In genomic region chr5:169798906-169799660, GRCh38 we compare ENCODE assay signal across 26 cellular contexts.
"Had no signal": no experiment of that assay in that cellular context is flagged by ENCODE, and none has a peak within 500 bp of the region (broad histone marks: within the 10 kb centered on the region; RNA-seq: fewer than 3 reads in every experiment).

No MANE protein-coding gene starts in this region.

- H3K36me3 Mint-ChIP-seq: neural progenitor cell, type B pancreatic cell had no signal

- H3K4me3 Mint-ChIP-seq: activated naive CD8-positive, alpha-beta T cell treated with anti-CD3 and anti-CD28 coated beads, Interleukin-2, amount 10 ng/mL, durations not matched to agents 7 days and 5 days; activated T-cell treated with anti-CD3 and anti-CD28 coated beads, Interleukin-2, amount 50 U/mL, for 72 hours; effector memory CD8-positive, alpha-beta T cell; naive thymus-derived CD4-positive, alpha-beta T cell; neural progenitor cell; type B pancreatic cell had no signal

- H3K9ac ChIP-seq: neural progenitor cell had no signal

- H3K4me3 ChIP-seq: heart right ventricle, neural progenitor cell, right atrium auricular region, thoracic aorta, vagina had no signal

- ATAC-seq: activated T-cell treated with anti-CD3 and anti-CD28 coated beads, Interleukin-2, amount 50 U/mL, for 72 hours; effector memory CD8-positive, alpha-beta T cell; esophagus mucosa; heart right ventricle; left colon; naive thymus-derived CD4-positive, alpha-beta T cell; stimulated activated naive CD8-positive, alpha-beta T cell treated with anti-CD3 and anti-CD28 coated beads, Interleukin-15, Interleukin-2, amounts not matched to agents 100 U/mL and 50 U/mL, for 24 hours had no signal

- H3K9me3 ChIP-seq: heart right ventricle, right atrium auricular region, thoracic aorta, vagina had no signal

- H3K27me3 Mint-ChIP-seq: activated naive CD8-positive, alpha-beta T cell treated with anti-CD3 and anti-CD28 coated beads, Interleukin-2, amount 10 ng/mL, durations not matched to agents 7 days and 5 days; effector memory CD8-positive, alpha-beta T cell; naive thymus-derived CD4-positive, alpha-beta T cell had no signal

- H3K4me1 ChIP-seq: neural progenitor cell, right atrium auricular region, vagina had no signal

- DNase-seq: activated CD4-positive, alpha-beta T cell treated with anti-CD3 and anti-CD28 coated beads for 4 hours; activated CD4-positive, alpha-beta T cell treated with anti-CD3 and anti-CD28 coated beads, Interleukin-2, amount 50 U/mL, for 4 hours; activated effector memory CD4-positive, alpha-beta T cell treated with Interleukin-2 at 50 U/mL for 16 hours; activated naive CD4-positive, alpha-beta T cell treated with Interleukin-2 at 50 U/mL for 16 hours; activated naive CD8-positive, alpha-beta T cell treated with anti-CD3 and anti-CD28 coated beads, Interleukin-2, amount 10 ng/mL, durations not matched to agents 7 days and 5 days; activated T-cell treated with anti-CD3 and anti-CD28 coated beads for 4 hours; activated T-cell treated with anti-CD3 and anti-CD28 coated beads, Interleukin-2, amount 50 U/mL, for 72 hours; amniotic stem cell; brain microvascular endothelial cell; caudate nucleus; cortex of kidney; effector memory CD8-positive, alpha-beta T cell; foreskin melanocyte; heart right ventricle; left colon; midbrain; naive thymus-derived CD4-positive, alpha-beta T cell; stimulated activated CD4-positive, alpha-beta T cell treated with anti-CD3 and anti-CD28 coated beads, Interleukin-15, amount 100 ng/mL, for 24 hours; stimulated activated CD4-positive, alpha-beta T cell treated with anti-CD3 and anti-CD28 coated beads, Interleukin-2, amount 100 ng/mL, for 24 hours; stimulated activated naive CD8-positive, alpha-beta T cell treated with anti-CD3 and anti-CD28 coated beads, Interleukin-15, Interleukin-2, amounts not matched to agents 100 U/mL and 50 U/mL, for 24 hours had no signal

- H3K27me3 ChIP-seq: brain microvascular endothelial cell, neural progenitor cell, right atrium auricular region, vagina had no signal

- H3K36me3 ChIP-seq: brain microvascular endothelial cell, neural progenitor cell, right atrium auricular region, thoracic aorta, vagina had no signal

- H3K27ac ChIP-seq: brain microvascular endothelial cell, heart right ventricle, neural progenitor cell, right atrium auricular region, thoracic aorta, vagina had no signal

- H3K9me3 Mint-ChIP-seq: activated naive CD8-positive, alpha-beta T cell treated with anti-CD3 and anti-CD28 coated beads, Interleukin-2, amount 10 ng/mL, durations not matched to agents 7 days and 5 days; activated T-cell treated with anti-CD3 and anti-CD28 coated beads, Interleukin-2, amount 50 U/mL, for 72 hours; effector memory CD8-positive, alpha-beta T cell; naive thymus-derived CD4-positive, alpha-beta T cell; neural progenitor cell had no signal

- H3K27ac Mint-ChIP-seq: activated naive CD8-positive, alpha-beta T cell treated with anti-CD3 and anti-CD28 coated beads, Interleukin-2, amount 10 ng/mL, durations not matched to agents 7 days and 5 days; activated T-cell treated with anti-CD3 and anti-CD28 coated beads, Interleukin-2, amount 50 U/mL, for 72 hours; neural progenitor cell; type B pancreatic cell had no signal
